In genomic region chr2:137927846-137928245, GRCh38 we compare ENCODE assay signal across 1 cellular context.
TF ChIP-seq lines count a peak whose summit lies in the region.

No MANE protein-coding gene starts in this region.

TF ChIP-seq in HepG2, 621 proteins besides CTCF, POLR2A, EP300 and RAD21:
- TF ChIP-seq U2AF1 (optimal IDR thresholded peaks at IDR 0.05; ENCODE audit: low read depth, low read length), result no peak
- TF ChIP-seq FOXK1 (CRISPR knock-in tag; IDR thresholded peaks at IDR 0.05; ENCODE audit: borderline replicate concordance, low read depth), result no peak
- TF ChIP-seq ZNF292 (CRISPR knock-in tag; IDR thresholded peaks at IDR 0.05; ENCODE audit: borderline replicate concordance, low read depth), result 0 out of 2 replicates have a peak, but pooled peaks have one; percentile 10
- TF ChIP-seq ZBTB34 (CRISPR knock-in tag; IDR thresholded peaks at IDR 0.05), result 0 out of 2 replicates have a peak, but pooled peaks have one; percentile 13
- TF ChIP-seq SALL1 (CRISPR knock-in tag; IDR thresholded peaks at IDR 0.05), result no peak
- no peak for TF ChIP-seq CBX5 (CRISPR knock-in tag; IDR thresholded peaks at IDR 0.05; ENCODE audit: borderline replicate concordance)
- TF ChIP-seq ZNF672 (CRISPR knock-in tag; IDR thresholded peaks at IDR 0.05), result no peak
